ENCODE assay signal across 36 cellular contexts in genomic region chr5:17482784-17483183, GRCh38. TPM values are rescaled to one million over a fixed set of nuclear protein-coding genes. Genes with fewer than 3 reads are reported as not detected.
"Had no signal": no experiment of that assay in that cellular context is flagged by ENCODE, and none has a peak within 500 bp of the region (broad histone marks: within the 10 kb centered on the region; RNA-seq: fewer than 3 reads in every experiment).

No MANE protein-coding gene starts in this region.

- H3K4me3 Mint-ChIP-seq: activated B cell treated with CpG ODN at 0.5 μM for 24 hours; activated CD8-positive, alpha-beta T cell treated with anti-CD3 and anti-CD28 coated beads for 36 hours; activated naive CD8-positive, alpha-beta T cell; activated T-cell treated with anti-CD3 and anti-CD28 coated beads, Interleukin-2, amount 50 U/mL, for 4 hours; activated T-helper 17 cell treated with anti-CD3 and anti-CD28 coated beads, Interleukin-2, amount 50 U/mL, for 72 hours; central memory CD8-positive, alpha-beta T cell; dendritic cell treated with granulocyte-macrophage colony-stimulating factor and Interleukin-4, amounts not matched to agents 40 ng/mL and 50 ng/mL, for 4 days; endodermal cell; T-helper 2 cell treated with Interferon-gamma antibody and Interleukin-4, amounts not matched to agents 5 μg/mL and 100 μg/mL, for 36 hours had no signal

- H3K9me3 ChIP-seq: esophagus muscularis mucosa, gastrocnemius medialis, heart left ventricle had no signal

- H3K4me3 ChIP-seq: coronary artery, dorsolateral prefrontal cortex, esophagus muscularis mucosa, gastrocnemius medialis, heart left ventricle had no signal

- H3K27ac Mint-ChIP-seq: activated B cell treated with CpG ODN at 0.5 μM for 24 hours; activated CD8-positive, alpha-beta T cell treated with anti-CD3 and anti-CD28 coated beads for 36 hours; activated naive CD8-positive, alpha-beta T cell; activated T-helper 17 cell treated with anti-CD3 and anti-CD28 coated beads, Interleukin-2, amount 50 U/mL, for 72 hours; dendritic cell treated with granulocyte-macrophage colony-stimulating factor and Interleukin-4, amounts not matched to agents 40 ng/mL and 50 ng/mL, for 4 days; endodermal cell; T-helper 2 cell treated with Interferon-gamma antibody and Interleukin-4, amounts not matched to agents 5 μg/mL and 100 μg/mL, for 36 hours had no signal

- DNase-seq: activated B cell treated with CpG ODN at 0.5 μM for 24 hours; activated CD4-positive, alpha-beta T cell treated with anti-CD3 and anti-CD28 coated beads for 48 hours; activated CD4-positive, alpha-beta T cell treated with anti-CD3 and anti-CD28 coated beads, Interleukin-2, amount 50 U/mL, for 1 hour; activated CD4-positive, alpha-beta T cell treated with anti-CD3 and anti-CD28 coated beads, Interleukin-2, amount 50 U/mL, for 48 hours; activated CD8-positive, alpha-beta memory T cell treated with anti-CD3 and anti-CD28 coated beads for 24 hours; activated CD8-positive, alpha-beta T cell treated with anti-CD3 and anti-CD28 coated beads for 36 hours; activated effector memory CD4-positive, alpha-beta T cell treated with Interleukin-2 at 50 U/mL for 16 hours; activated gamma-delta T cell treated with Interleukin-2 at 50 U/mL for 16 hours; activated naive CD4-positive, alpha-beta T cell treated with anti-CD3 and anti-CD28 coated beads, Interleukin-2, amount 50 U/mL, for 16 hours; activated naive CD4-positive, alpha-beta T cell treated with Interleukin-2 at 50 U/mL for 16 hours; activated T-cell treated with anti-CD3 and anti-CD28 coated beads, Interleukin-2, amount 50 U/mL, for 4 hours; amniotic stem cell; anterior cingulate cortex; brain microvascular endothelial cell; dorsolateral prefrontal cortex; effector memory CD4-positive, alpha-beta T cell; endodermal cell; foreskin keratinocyte; gastrocnemius medialis; glutamatergic neuron; heart left ventricle; T1000; WERI-Rb-1 had no signal

- H3K4me1 Mint-ChIP-seq: activated T-helper 17 cell treated with anti-CD3 and anti-CD28 coated beads, Interleukin-2, amount 50 U/mL, for 72 hours; central memory CD8-positive, alpha-beta T cell had no signal

- H3K27ac ChIP-seq: brain microvascular endothelial cell, coronary artery, dorsolateral prefrontal cortex, esophagus muscularis mucosa, foreskin keratinocyte, gastrocnemius medialis, heart left ventricle, WERI-Rb-1 had no signal

- FAIRE-seq: astrocyte, bronchial epithelial cell had no signal

- H3K36me3 ChIP-seq: brain microvascular endothelial cell, esophagus muscularis mucosa, gastrocnemius medialis, heart left ventricle, WERI-Rb-1 had no signal

- H3K27me3 ChIP-seq: brain microvascular endothelial cell, dorsolateral prefrontal cortex, esophagus muscularis mucosa, gastrocnemius medialis, heart left ventricle had no signal

- H3K9me3 Mint-ChIP-seq: activated B cell treated with CpG ODN at 0.5 μM for 24 hours; activated T-cell treated with anti-CD3 and anti-CD28 coated beads, Interleukin-2, amount 50 U/mL, for 4 hours; activated T-helper 17 cell treated with anti-CD3 and anti-CD28 coated beads, Interleukin-2, amount 50 U/mL, for 72 hours; dendritic cell treated with granulocyte-macrophage colony-stimulating factor and Interleukin-4, amounts not matched to agents 40 ng/mL and 50 ng/mL, for 4 days; endodermal cell had no signal

- H3K4me1 ChIP-seq: esophagus muscularis mucosa, foreskin keratinocyte, gastrocnemius medialis, heart left ventricle had no signal

- ATAC-seq: activated CD4-positive, CD25-positive, alpha-beta regulatory T cell treated with anti-CD3 and anti-CD28 coated beads, Interleukin-2, amount 50 U/mL, for 24 hours; activated CD8-positive, alpha-beta T cell treated with anti-CD3 and anti-CD28 coated beads for 36 hours; activated T-cell treated with anti-CD3 and anti-CD28 coated beads, Interleukin-2, amount 50 U/mL, for 4 hours; activated T-helper 17 cell treated with anti-CD3 and anti-CD28 coated beads, Interleukin-2, amount 50 U/mL, for 72 hours; foreskin keratinocyte; gastrocnemius medialis; heart left ventricle had no signal

- H3K27me3 Mint-ChIP-seq: activated B cell treated with CpG ODN at 0.5 μM for 24 hours; activated CD8-positive, alpha-beta T cell treated with anti-CD3 and anti-CD28 coated beads for 36 hours; activated naive CD8-positive, alpha-beta T cell; activated T-helper 17 cell treated with anti-CD3 and anti-CD28 coated beads, Interleukin-2, amount 50 U/mL, for 72 hours; central memory CD8-positive, alpha-beta T cell had no signal

RNA-seq across cellular contexts. Expression of gene TAF11L2, which starts 15.2 kb away (rescaled TPM):
- total RNA-seq: activated B cell treated with CpG ODN at 0.5 μM for 24 hours; activated CD8-positive, alpha-beta T cell treated with anti-CD3 and anti-CD28 coated beads for 36 hours; activated T-cell treated with anti-CD3 and anti-CD28 coated beads, Interleukin-2, amount 50 U/mL, for 4 hours; activated T-helper 17 cell treated with anti-CD3 and anti-CD28 coated beads, Interleukin-2, amount 50 U/mL, for 72 hours; astrocyte; bronchial epithelial cell; cardiac septum; cerebellum; endodermal cell; esophagus muscularis mucosa; foreskin keratinocyte; gastrocnemius medialis; heart left ventricle had no signal
- polyA plus RNA-seq: adipose tissue, foreskin keratinocyte, heart left ventricle had no signal

RNA-seq across cellular contexts. Expression of gene TAF11L3, which starts 35.4 kb away (rescaled TPM):
- total RNA-seq: activated B cell treated with CpG ODN at 0.5 μM for 24 hours; activated CD8-positive, alpha-beta T cell treated with anti-CD3 and anti-CD28 coated beads for 36 hours; activated T-cell treated with anti-CD3 and anti-CD28 coated beads, Interleukin-2, amount 50 U/mL, for 4 hours; activated T-helper 17 cell treated with anti-CD3 and anti-CD28 coated beads, Interleukin-2, amount 50 U/mL, for 72 hours; astrocyte; bronchial epithelial cell; cardiac septum; cerebellum; dorsolateral prefrontal cortex; endodermal cell; esophagus muscularis mucosa; foreskin keratinocyte; gastrocnemius medialis; heart left ventricle had no signal
- polyA plus RNA-seq: adipose tissue, foreskin keratinocyte, heart left ventricle had no signal

RNA-seq across cellular contexts. Expression of gene TAF11L4, which starts 38.8 kb away (rescaled TPM):
- total RNA-seq: activated B cell treated with CpG ODN at 0.5 μM for 24 hours; activated CD8-positive, alpha-beta T cell treated with anti-CD3 and anti-CD28 coated beads for 36 hours; activated T-cell treated with anti-CD3 and anti-CD28 coated beads, Interleukin-2, amount 50 U/mL, for 4 hours; activated T-helper 17 cell treated with anti-CD3 and anti-CD28 coated beads, Interleukin-2, amount 50 U/mL, for 72 hours; astrocyte; bronchial epithelial cell; cardiac septum; cerebellum; endodermal cell; esophagus muscularis mucosa; foreskin keratinocyte; gastrocnemius medialis; heart left ventricle had no signal
- polyA plus RNA-seq: adipose tissue, foreskin keratinocyte, heart left ventricle had no signal

RNA-seq across cellular contexts. Expression of gene TAF11L5, which starts 42.3 kb away (rescaled TPM):
- total RNA-seq: activated B cell treated with CpG ODN at 0.5 μM for 24 hours; activated CD8-positive, alpha-beta T cell treated with anti-CD3 and anti-CD28 coated beads for 36 hours; activated T-cell treated with anti-CD3 and anti-CD28 coated beads, Interleukin-2, amount 50 U/mL, for 4 hours; activated T-helper 17 cell treated with anti-CD3 and anti-CD28 coated beads, Interleukin-2, amount 50 U/mL, for 72 hours; astrocyte; bronchial epithelial cell; cardiac septum; cerebellum; endodermal cell; esophagus muscularis mucosa; foreskin keratinocyte; gastrocnemius medialis; heart left ventricle had no signal
- polyA plus RNA-seq: adipose tissue, foreskin keratinocyte, heart left ventricle had no signal

RNA-seq across cellular contexts. Expression of gene TAF11L6, which starts 45.7 kb away (rescaled TPM):
- total RNA-seq: activated B cell treated with CpG ODN at 0.5 μM for 24 hours; activated CD8-positive, alpha-beta T cell treated with anti-CD3 and anti-CD28 coated beads for 36 hours; activated T-cell treated with anti-CD3 and anti-CD28 coated beads, Interleukin-2, amount 50 U/mL, for 4 hours; activated T-helper 17 cell treated with anti-CD3 and anti-CD28 coated beads, Interleukin-2, amount 50 U/mL, for 72 hours; astrocyte; bronchial epithelial cell; cardiac septum; cerebellum; endodermal cell; esophagus muscularis mucosa; foreskin keratinocyte; gastrocnemius medialis; heart left ventricle had no signal
- polyA plus RNA-seq: adipose tissue, foreskin keratinocyte, heart left ventricle had no signal
